17 cellular contexts compared by ENCODE assay signal in the genomic region with DNA sequence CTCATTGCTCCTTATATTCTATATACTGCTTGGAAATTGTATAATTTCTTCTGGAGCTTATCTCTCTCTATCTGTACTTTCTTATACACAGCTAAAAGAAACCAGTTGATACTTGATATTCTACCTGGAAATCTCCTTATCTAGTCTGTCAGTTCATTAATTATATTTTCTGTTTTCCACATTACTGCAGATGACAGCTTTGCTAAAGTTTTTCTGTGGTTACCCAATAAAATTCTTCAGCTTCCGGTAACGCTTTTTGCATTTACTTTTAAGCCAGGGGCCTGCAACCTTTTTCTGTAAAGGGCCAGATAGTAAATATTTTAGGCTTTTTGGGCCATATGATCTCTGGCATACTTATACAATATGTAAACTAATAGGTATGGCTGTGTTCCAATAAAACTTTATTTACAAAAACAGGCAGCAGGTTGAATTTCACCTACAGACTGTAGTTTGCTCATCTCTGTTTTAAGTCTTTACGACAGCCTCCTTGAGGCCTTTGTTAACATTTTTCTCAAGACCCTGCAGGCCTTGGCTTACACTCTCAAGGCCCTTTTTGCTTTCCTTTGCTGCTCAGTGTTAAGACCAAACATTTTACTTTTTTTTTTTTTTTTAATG.
"Had no signal": no experiment of that assay in that cellular context is flagged by ENCODE, and none has a peak within 500 bp of the region (broad histone marks: within the 10 kb centered on the region; RNA-seq: fewer than 3 reads in every experiment).

No MANE protein-coding gene starts in this region.

- H3K4me3 Mint-ChIP-seq: activated CD4-positive, alpha-beta memory T cell treated with anti-CD3 and anti-CD28 coated beads, Interleukin-2, amount 10 ng/mL, durations not matched to agents 7 days and 5 days; activated T-cell treated with anti-CD3 and anti-CD28 coated beads, Interleukin-2, amount 50 U/mL, for 24 hours; naive thymus-derived CD8-positive, alpha-beta T cell; stimulated activated naive CD8-positive, alpha-beta T cell treated with anti-CD3 and anti-CD28 coated beads, Interleukin-15, Interleukin-2, amounts not matched to agents 100 ng/mL and 50 ng/mL, for 24 hours had no signal

- H3K27ac ChIP-seq: body of pancreas, colonic mucosa, left lung, right atrium auricular region, skin epidermis, suprapubic skin had no signal

- ATAC-seq: body of pancreas; left lung; naive thymus-derived CD8-positive, alpha-beta T cell had no signal

- H3K27ac Mint-ChIP-seq: activated CD4-positive, alpha-beta memory T cell treated with anti-CD3 and anti-CD28 coated beads, Interleukin-2, amount 10 ng/mL, durations not matched to agents 7 days and 5 days; activated T-cell treated with anti-CD3 and anti-CD28 coated beads, Interleukin-2, amount 50 U/mL, for 24 hours; stimulated activated naive CD8-positive, alpha-beta T cell treated with anti-CD3 and anti-CD28 coated beads, Interleukin-15, Interleukin-2, amounts not matched to agents 100 ng/mL and 50 ng/mL, for 24 hours had no signal

- DNase-seq: activated CD4-positive, alpha-beta memory T cell treated with anti-CD3 and anti-CD28 coated beads, Interleukin-2, amount 10 ng/mL, durations not matched to agents 7 days and 5 days; activated naive CD4-positive, alpha-beta T cell treated with anti-CD3 and anti-CD28 coated beads, Interleukin-2, amount 50 U/mL, for 16 hours; activated T-cell treated with anti-CD3 and anti-CD28 coated beads, Interleukin-2, amount 50 U/mL, for 24 hours; amygdala; body of pancreas; caudate nucleus; colonic mucosa; left lung; mammary epithelial cell; naive thymus-derived CD8-positive, alpha-beta T cell; nucleus accumbens; stimulated activated CD4-positive, alpha-beta T cell treated with anti-CD3 and anti-CD28 coated beads, Interleukin-4, amount 100 ng/mL, for 4 hours; stimulated activated CD8-positive, alpha-beta memory T cell treated with anti-CD3 and anti-CD28 coated beads, Interleukin-4, amount 100 ng/mL, for 48 hours had no signal

- H3K36me3 Mint-ChIP-seq: naive thymus-derived CD8-positive, alpha-beta T cell had no signal

- H3K9me3 Mint-ChIP-seq: activated CD4-positive, alpha-beta memory T cell treated with anti-CD3 and anti-CD28 coated beads, Interleukin-2, amount 10 ng/mL, durations not matched to agents 7 days and 5 days; activated T-cell treated with anti-CD3 and anti-CD28 coated beads, Interleukin-2, amount 50 U/mL, for 24 hours; naive thymus-derived CD8-positive, alpha-beta T cell; stimulated activated naive CD8-positive, alpha-beta T cell treated with anti-CD3 and anti-CD28 coated beads, Interleukin-15, Interleukin-2, amounts not matched to agents 100 ng/mL and 50 ng/mL, for 24 hours had no signal

- H3K27me3 Mint-ChIP-seq: activated CD4-positive, alpha-beta memory T cell treated with anti-CD3 and anti-CD28 coated beads, Interleukin-2, amount 10 ng/mL, durations not matched to agents 7 days and 5 days; activated T-cell treated with anti-CD3 and anti-CD28 coated beads, Interleukin-2, amount 50 U/mL, for 24 hours; naive thymus-derived CD8-positive, alpha-beta T cell; stimulated activated naive CD8-positive, alpha-beta T cell treated with anti-CD3 and anti-CD28 coated beads, Interleukin-15, Interleukin-2, amounts not matched to agents 100 ng/mL and 50 ng/mL, for 24 hours had no signal
